In the genomic region with DNA sequence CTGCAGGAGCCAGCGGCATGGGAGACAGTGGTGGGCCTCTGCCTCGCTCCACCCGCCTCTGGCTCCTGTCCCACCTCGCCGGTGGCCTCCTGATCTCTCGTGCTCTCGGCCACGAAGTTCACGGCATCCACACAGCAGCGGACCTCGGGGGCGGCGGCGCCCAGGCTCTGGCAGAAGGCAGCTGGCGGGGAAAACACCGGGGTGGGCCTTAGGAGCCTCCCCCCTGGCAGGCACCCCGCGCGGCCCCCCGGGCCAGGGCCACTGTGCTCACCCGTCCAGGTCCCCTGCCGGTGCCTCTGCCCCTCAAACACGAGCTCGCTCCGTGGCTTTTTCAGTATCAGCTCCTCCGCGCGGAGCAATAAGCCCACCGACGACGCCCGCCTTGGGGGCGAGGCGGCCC, we compare ENCODE assay signal across 6 cellular contexts. TPM values are rescaled to one million over a fixed set of nuclear protein-coding genes. Genes with fewer than 3 reads are reported as not detected.
DNase-seq lines count a peak whose midpoint lies in the region; TF ChIP-seq lines count a peak whose summit lies in the region.

No MANE protein-coding gene starts in this region.

- H3K9me3 ChIP-seq in SK-N-MC (ENCODE audit: low read depth, low read length): no peaks in the 10 kb centered on the region

- no peak for TF ChIP-seq CTCF in AG04449 (IDR thresholded peaks at IDR 0.05; ENCODE audit: insufficient read depth, low read length, missing control alignments)

- peaks cover 38 to 45% of the 10 kb centered on the region in 2 donors for H3K4me1 Mint-ChIP-seq in immature natural killer cell

- H3K27ac Mint-ChIP-seq in immature natural killer cell: peak overlapping the region in 2 of 6 donors; percentile 76 to 97

- no peak overlapping the region for H3K27ac ChIP-seq in SK-N-MC

- CTCF ChIA-PET in AG04449 (lab: Yijun Ruan, JAX): interaction anchor here (0.6 to 6.1 kb wide), 7 partner anchors 9 to 189 kb away, joined by 3 to 72 read pairs (median 6); partner anchors contain the start of genes ARRB2, GLTPD2 and VMO1

- H3K9me3 Mint-ChIP-seq in immature natural killer cell: no peaks in the 10 kb centered on the region

- peaks cover 0 to 7% (median 5%) of the 10 kb centered on the region in 3 donors for H3K36me3 Mint-ChIP-seq in immature natural killer cell

- peaks cover 21 to 35% (median 22%) of the 10 kb centered on the region in 3 donors for H3K27me3 Mint-ChIP-seq in immature natural killer cell (ENCODE audit: low read depth in 3 of 3)

- no peak for DNase-seq in AG04449 (ENCODE audit: low read depth, low spot score)
- no peak for DNase-seq in SK-N-MC (ENCODE audit: low read depth, low spot score)
- no peak for DNase-seq in immature natural killer cell
- DNase-seq in NCI-H2227 treated with DMSO at 0.1 percent for 48 hours (lab: John Stamatoyannopoulos, UW): no peak
- DNase-seq in stimulated activated CD8-positive, alpha-beta memory T cell treated with anti-CD3 and anti-CD28 coated beads, Interleukin-4, amount 100 ng/mL, for 48 hours: no peak
- DNase-seq in SIG-M5 (lab: John Stamatoyannopoulos, UW): no peak

- peaks cover 17% of the 10 kb centered on the region; the same call in 1 of the 2 replicates for H3K36me3 ChIP-seq in SK-N-MC (ENCODE audit: insufficient read depth, low read length)

- H3K4me3 ChIP-seq in AG04449 (ENCODE audit: low read depth, low read length) (peak overlapping the region; percentile 62), SK-N-MC (peak overlapping the region; percentile 78)

- POLR2A ChIA-PET in AG04449 (lab: Yijun Ruan, JAX): no interaction called here

- H3K4me3 Mint-ChIP-seq in immature natural killer cell: peak overlapping the region; percentile 61 to 92 (median 74)

- H3K9ac ChIP-seq in SK-N-MC (ENCODE audit: insufficient read length): peak overlapping the region; percentile 63

RNA-seq across cellular contexts. Expression of gene C17orf107, which starts 0.4 kb away (rescaled TPM):
- polyA plus RNA-seq in immature natural killer cell: 1 to 10 TPM in 2 of 3 donors, under 1 TPM in 1; 0.22 to 1.7 (median 1.3) TPM

RNA-seq across cellular contexts. Expression of gene CHRNE, which starts 4.0 kb away (rescaled TPM):
- polyA plus RNA-seq in immature natural killer cell: 1 to 10 TPM; 2.7 to 4.9 (median 3.9) TPM

RNA-seq across cellular contexts. Expression of gene GP1BA, which starts 33.1 kb away (rescaled TPM):
- polyA plus RNA-seq in immature natural killer cell: 1 to 10 TPM in 1 of 3 donors, under 1 TPM in 1, not detected in 1; 0.38 to 1.3 TPM

RNA-seq across cellular contexts. Expression of gene SLC25A11, which starts 40.9 kb away (rescaled TPM):
- 100 to 1,000 TPM; 139 to 196 (median 139) TPM for polyA plus RNA-seq in immature natural killer cell

RNA-seq across cellular contexts. Expression of gene RNF167, which starts 41.1 kb away (rescaled TPM):
- 10 to 100 TPM; 62.3 to 78.2 (median 73.1) TPM for polyA plus RNA-seq in immature natural killer cell
